29 cellular contexts compared by ENCODE assay signal in the genomic region with DNA sequence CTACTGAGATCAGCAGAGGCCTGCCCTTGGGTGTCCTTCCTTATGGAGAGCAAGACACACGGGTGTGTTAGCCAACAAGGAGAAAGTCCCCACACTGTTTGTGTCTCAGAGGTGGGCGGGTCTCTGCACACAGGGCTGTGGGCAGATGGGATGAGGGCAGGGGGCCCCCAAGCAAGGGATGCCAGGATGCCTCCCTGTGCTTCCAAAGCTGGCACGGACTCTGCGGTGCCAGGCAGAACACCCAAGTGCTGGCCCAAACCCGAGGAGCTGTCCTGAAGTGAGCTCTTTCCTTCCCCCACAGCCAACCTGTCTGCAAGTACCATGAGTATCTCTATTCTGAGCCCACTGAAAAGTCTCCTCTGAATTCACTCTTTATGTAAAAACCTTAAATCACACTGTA.
"Had no signal": no experiment of that assay in that cellular context is flagged by ENCODE, and none has a peak within 500 bp of the region (broad histone marks: within the 10 kb centered on the region; RNA-seq: fewer than 3 reads in every experiment).

No MANE protein-coding gene starts in this region.

- H3K9me2 ChIP-seq: SK-N-SH had no signal

- H3K27ac ChIP-seq: breast epithelium, SJCRH30, VCaP had no signal

- H3K9me3 ChIP-seq: breast epithelium, SJCRH30, SK-N-SH had no signal

- H3K27me3 ChIP-seq: SJCRH30 had no signal

- H3K36me3 ChIP-seq: breast epithelium, SJCRH30 had no signal

- H3K36me3 Mint-ChIP-seq: activated naive CD4-positive, alpha-beta T cell treated with anti-CD3 and anti-CD28 coated beads, Interleukin-2, amount 50 U/mL, for 24 hours had no signal

- H3K4me1 ChIP-seq: breast epithelium had no signal

- H3K27ac Mint-ChIP-seq: activated CD8-positive, alpha-beta T cell treated with anti-CD3 and anti-CD28 coated beads, Interleukin-2, amount 10 ng/mL, durations not matched to agents 7 days and 5 days; activated naive CD4-positive, alpha-beta T cell treated with anti-CD3 and anti-CD28 coated beads, Interleukin-2, amount 50 U/mL, for 24 hours; activated T-helper 1 cell treated with anti-CD3 and anti-CD28 coated beads, Interleukin-12 subunit alpha, Interleukin-12 subunit beta, Interleukin-2, Interleukin-4 antibody, amounts not matched to agents 30 ng/mL and 10 ng/mL and 1 ng/mL, durations not matched to agents 14 hours and 24 hours and 36 hours had no signal

- H3K4me3 ChIP-seq: breast epithelium, SJCRH30 had no signal

- H3K4me3 Mint-ChIP-seq: activated CD8-positive, alpha-beta T cell treated with anti-CD3 and anti-CD28 coated beads, Interleukin-2, amount 10 ng/mL, durations not matched to agents 7 days and 5 days; activated naive CD4-positive, alpha-beta T cell treated with anti-CD3 and anti-CD28 coated beads, Interleukin-2, amount 50 U/mL, for 24 hours; activated T-helper 1 cell treated with anti-CD3 and anti-CD28 coated beads, Interleukin-12 subunit alpha, Interleukin-12 subunit beta, Interleukin-2, Interleukin-4 antibody, amounts not matched to agents 30 ng/mL and 10 ng/mL and 1 ng/mL, durations not matched to agents 14 hours and 24 hours and 36 hours had no signal

- DNase-seq: activated CD4-positive, alpha-beta T cell treated with anti-CD3 and anti-CD28 coated beads for 48 hours; activated CD4-positive, alpha-beta T cell treated with anti-CD3 and anti-CD28 coated beads, Interleukin-2, amount 50 U/mL, for 4 hours; activated CD4-positive, CD25-positive, alpha-beta regulatory T cell treated with anti-CD3 and anti-CD28 coated beads, Interleukin-2, amount 50 U/mL, for 72 hours; activated CD8-positive, alpha-beta memory T cell treated with anti-CD3 and anti-CD28 coated beads, Interleukin-2, amount 50 U/mL, for 48 hours; activated CD8-positive, alpha-beta T cell treated with anti-CD3 and anti-CD28 coated beads, Interleukin-2, amount 10 ng/mL, durations not matched to agents 7 days and 5 days; activated effector memory CD4-positive, alpha-beta T cell treated with Interleukin-2 at 50 U/mL for 16 hours; activated naive CD4-positive, alpha-beta T cell; activated T-cell treated with anti-CD3 and anti-CD28 coated beads, Interleukin-2, amount 50 U/mL, for 1 hour; aorta; Karpas-422; NCI-H1105 treated with DMSO at 0.1 percent for 48 hours; NCI-H146; NCI-H1930; NCI-H2171; NCI-H2227 treated with DMSO at 0.1 percent for 48 hours; NCI-H446 treated with DMSO at 0.1 percent for 48 hours; NCI-H524 treated with DMSO at 0.1 percent for 48 hours; NCI-H774; OCI-M1; Right ventricle myocardium superior; RPMI8226; SJCRH30; SK-N-SH; T-helper 1 cell had no signal

- H3K4me1 Mint-ChIP-seq: activated naive CD4-positive, alpha-beta T cell treated with anti-CD3 and anti-CD28 coated beads, Interleukin-2, amount 50 U/mL, for 24 hours had no signal

- H3K4me2 ChIP-seq: SK-N-SH had no signal

- ATAC-seq: activated CD8-positive, alpha-beta T cell treated with anti-CD3 and anti-CD28 coated beads, Interleukin-2, amount 10 ng/mL, durations not matched to agents 7 days and 5 days; Panc1 had no signal

- H3K9ac ChIP-seq: SK-N-SH had no signal

- H3K9me3 Mint-ChIP-seq: activated naive CD4-positive, alpha-beta T cell treated with anti-CD3 and anti-CD28 coated beads, Interleukin-2, amount 50 U/mL, for 24 hours; activated T-helper 1 cell treated with anti-CD3 and anti-CD28 coated beads, Interleukin-12 subunit alpha, Interleukin-12 subunit beta, Interleukin-2, Interleukin-4 antibody, amounts not matched to agents 30 ng/mL and 10 ng/mL and 1 ng/mL, durations not matched to agents 14 hours and 24 hours and 36 hours had no signal
